ENCODE assay signal across 1 cellular context in genomic region chr17:38729886-38730525, GRCh38.
TF ChIP-seq lines count a peak whose summit lies in the region.

CISD3 (plus strand) TSS chr17:38730341; CDS start chr17:38730359, 18 bp downstream.

TF ChIP-seq in HepG2, 621 proteins besides CTCF, POLR2A, EP300 and RAD21 (continued from another document and continues in another):
- TF ChIP-seq, protein P1, sequence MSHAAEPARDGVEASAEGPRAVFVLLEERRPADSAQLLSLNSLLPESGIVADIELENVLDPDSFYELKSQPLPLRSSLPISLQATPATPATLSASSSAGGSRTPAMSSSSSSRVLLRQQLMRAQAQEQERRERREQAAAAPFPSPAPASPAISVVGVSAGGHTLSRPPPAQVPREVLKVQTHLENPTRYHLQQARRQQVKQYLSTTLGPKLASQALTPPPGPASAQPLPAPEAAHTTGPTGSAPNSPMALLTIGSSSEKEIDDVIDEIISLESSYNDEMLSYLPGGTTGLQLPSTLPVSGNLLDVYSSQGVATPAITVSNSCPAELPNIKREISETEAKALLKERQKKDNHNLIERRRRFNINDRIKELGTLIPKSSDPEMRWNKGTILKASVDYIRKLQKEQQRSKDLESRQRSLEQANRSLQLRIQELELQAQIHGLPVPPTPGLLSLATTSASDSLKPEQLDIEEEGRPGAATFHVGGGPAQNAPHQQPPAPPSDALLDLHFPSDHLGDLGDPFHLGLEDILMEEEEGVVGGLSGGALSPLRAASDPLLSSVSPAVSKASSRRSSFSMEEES (CRISPR knock-in tag; IDR thresholded peaks at IDR 0.05): no peak
- TF ChIP-seq ATAD3A (CRISPR knock-in tag; IDR thresholded peaks at IDR 0.05) (0 out of 2 replicates have a peak, but pooled peaks have one; percentile 42), SP2 (CRISPR knock-in tag; IDR thresholded peaks at IDR 0.05) (no peak; the same call in 1 of the 2 replicates), ZNF564 (CRISPR knock-in tag; IDR thresholded peaks at IDR 0.05) (no peak), XBP1 (CRISPR knock-in tag; IDR thresholded peaks at IDR 0.05) (no peak), BORCS8-MEF2B (CRISPR knock-in tag; IDR thresholded peaks at IDR 0.05) (no peak), CCDC6 (CRISPR knock-in tag; IDR thresholded peaks at IDR 0.05) (peak; percentile 81), ZZZ3 (CRISPR knock-in tag; IDR thresholded peaks at IDR 0.05; ENCODE audit: borderline replicate concordance) (no peak; the same call in 1 of the 2 replicates), MXD4 (CRISPR knock-in tag; IDR thresholded peaks at IDR 0.05) (peak; percentile 66; the same call in 1 of the 2 replicates), TAF15 (IDR thresholded peaks at IDR 0.05; ENCODE audit: low read depth, low read length, poor library complexity, severe bottlenecking) (no peak), RNF2 (conservative IDR thresholded peaks at IDR 0.05; ENCODE audit: low read depth) (peak; percentile 65), ZNF362 (CRISPR knock-in tag; IDR thresholded peaks at IDR 0.05; ENCODE audit: borderline replicate concordance) (no peak), ZFP82 (CRISPR knock-in tag; IDR thresholded peaks at IDR 0.05; ENCODE audit: borderline replicate concordance) (0 out of 2 replicates have a peak, but pooled peaks have one; percentile 91), ZBTB7B (CRISPR knock-in tag; IDR thresholded peaks at IDR 0.05) (no peak; the same call in 1 of the 2 replicates), YEATS4 (CRISPR knock-in tag; IDR thresholded peaks at IDR 0.05; ENCODE audit: borderline replicate concordance) (peak; percentile 85), MLLT10 (CRISPR knock-in tag; IDR thresholded peaks at IDR 0.05) (no peak), U2AF1 (optimal IDR thresholded peaks at IDR 0.05; ENCODE audit: low read depth, low read length) (no peak), NFIB (CRISPR knock-in tag; IDR thresholded peaks at IDR 0.05; ENCODE audit: borderline replicate concordance) (no peak), ZNF670 (CRISPR knock-in tag; IDR thresholded peaks at IDR 0.05; ENCODE audit: borderline replicate concordance) (no peak), ZNF713 (CRISPR knock-in tag; IDR thresholded peaks at IDR 0.05) (no peak), ZBTB42 (CRISPR knock-in tag; IDR thresholded peaks at IDR 0.05) (no peak), ZNF615 (CRISPR knock-in tag; IDR thresholded peaks at IDR 0.05; ENCODE audit: borderline replicate concordance) (no peak), JUN (CRISPR knock-in tag; IDR thresholded peaks at IDR 0.05) (no peak), ZNF256 (CRISPR knock-in tag; conservative IDR thresholded peaks at IDR 0.05) (no peak), SOX5 (CRISPR knock-in tag; IDR thresholded peaks at IDR 0.05; ENCODE audit: borderline replicate concordance) (no peak), NAIF1 (CRISPR knock-in tag; IDR thresholded peaks at IDR 0.05; ENCODE audit: borderline replicate concordance) (no peak), THYN1 (CRISPR knock-in tag; IDR thresholded peaks at IDR 0.05; ENCODE audit: borderline replicate concordance, low read depth) (no peak), ZSCAN29 (CRISPR knock-in tag; conservative IDR thresholded peaks at IDR 0.05) (no peak), FOXP1 (IDR thresholded peaks at IDR 0.05) (no peak), FOXP1 (CRISPR knock-in tag; IDR thresholded peaks at IDR 0.05) (no peak), ZFP36 (IDR thresholded peaks at IDR 0.05; ENCODE audit: borderline replicate concordance, low read depth, low read length, partially characterized antibody) (no peak), BRD4 (CRISPR knock-in tag; IDR thresholded peaks at IDR 0.05) (no peak), ZNF382 (CRISPR knock-in tag; IDR thresholded peaks at IDR 0.05; ENCODE audit: borderline replicate concordance) (no peak), ZNF350 (CRISPR knock-in tag; IDR thresholded peaks at IDR 0.05; ENCODE audit: borderline replicate concordance, low read depth) (no peak; the same call in 1 of the 2 replicates), SALL2 (CRISPR knock-in tag; IDR thresholded peaks at IDR 0.05) (peak; percentile 96), HOXD1 (CRISPR knock-in tag; IDR thresholded peaks at IDR 0.05) (0 out of 2 replicates have a peak, but pooled peaks have one; percentile 25), RXRA (CRISPR knock-in tag; IDR thresholded peaks at IDR 0.05) (peak; percentile 51; the same call in 1 of the 2 replicates), PPARG (CRISPR knock-in tag; conservative IDR thresholded peaks at IDR 0.05) (no peak), ZNF816 (CRISPR knock-in tag; IDR thresholded peaks at IDR 0.05; ENCODE audit: borderline replicate concordance) (peak; percentile 23; the same call in 1 of the 2 replicates), ATM (IDR thresholded peaks at IDR 0.05; ENCODE audit: borderline replicate concordance) (no peak), BRF2 (CRISPR knock-in tag; IDR thresholded peaks at IDR 0.05) (no peak), SP1 (IDR thresholded peaks at IDR 0.05) (no peak), SP1 (CRISPR knock-in tag; IDR thresholded peaks at IDR 0.05) (no peak; the same call in 1 of the 2 replicates), ZNF34 (CRISPR knock-in tag; IDR thresholded peaks at IDR 0.05; ENCODE audit: borderline replicate concordance) (peak; percentile 58; the same call in 1 of the 2 replicates), MAX (IDR thresholded peaks at IDR 0.05) (peak; percentile 69; the same call in 1 of the 2 replicates), KAT7 (CRISPR knock-in tag; IDR thresholded peaks at IDR 0.05; ENCODE audit: borderline replicate concordance) (no peak), FOXA3 (CRISPR knock-in tag; IDR thresholded peaks at IDR 0.05) (no peak), GABPB1 (CRISPR knock-in tag; IDR thresholded peaks at IDR 0.05) (peak; percentile 67), CAMTA2 (CRISPR knock-in tag; IDR thresholded peaks at IDR 0.05; ENCODE audit: borderline replicate concordance) (0 out of 2 replicates have a peak, but pooled peaks have one; percentile 77), HMG20B (CRISPR knock-in tag; conservative IDR thresholded peaks at IDR 0.05) (no peak), SOX13 (IDR thresholded peaks at IDR 0.05) (no peak), SOX13 (CRISPR knock-in tag; conservative IDR thresholded peaks at IDR 0.05 in 1 of 2, IDR thresholded peaks at IDR 0.05 in 1 of 2) (peak in 1 of 2 experiments; percentile 15; a peak in 1 of 4 replicates), PAF1 (CRISPR knock-in tag; IDR thresholded peaks at IDR 0.05) (no peak; the same call in 1 of the 2 replicates), POLR2G (IDR thresholded peaks at IDR 0.05; ENCODE audit: low read depth, low read length) (peak; percentile 67), FLYWCH1 (CRISPR knock-in tag; IDR thresholded peaks at IDR 0.05) (no peak), U2AF2 (IDR thresholded peaks at IDR 0.05; ENCODE audit: low read depth, low read length) (no peak), ZNF776 (CRISPR knock-in tag; IDR thresholded peaks at IDR 0.05) (peak; percentile 77; the same call in 1 of the 2 replicates), JDP2 (CRISPR knock-in tag; IDR thresholded peaks at IDR 0.05; ENCODE audit: borderline replicate concordance) (no peak), BCL6 (CRISPR knock-in tag; IDR thresholded peaks at IDR 0.05) (no peak), ZBTB2 (CRISPR knock-in tag; IDR thresholded peaks at IDR 0.05; ENCODE audit: low read depth) (peak; percentile 97), SKIL (CRISPR knock-in tag; IDR thresholded peaks at IDR 0.05; ENCODE audit: borderline replicate concordance) (no peak; the same call in 1 of the 2 replicates)
- TF ChIP-seq, protein P2, sequence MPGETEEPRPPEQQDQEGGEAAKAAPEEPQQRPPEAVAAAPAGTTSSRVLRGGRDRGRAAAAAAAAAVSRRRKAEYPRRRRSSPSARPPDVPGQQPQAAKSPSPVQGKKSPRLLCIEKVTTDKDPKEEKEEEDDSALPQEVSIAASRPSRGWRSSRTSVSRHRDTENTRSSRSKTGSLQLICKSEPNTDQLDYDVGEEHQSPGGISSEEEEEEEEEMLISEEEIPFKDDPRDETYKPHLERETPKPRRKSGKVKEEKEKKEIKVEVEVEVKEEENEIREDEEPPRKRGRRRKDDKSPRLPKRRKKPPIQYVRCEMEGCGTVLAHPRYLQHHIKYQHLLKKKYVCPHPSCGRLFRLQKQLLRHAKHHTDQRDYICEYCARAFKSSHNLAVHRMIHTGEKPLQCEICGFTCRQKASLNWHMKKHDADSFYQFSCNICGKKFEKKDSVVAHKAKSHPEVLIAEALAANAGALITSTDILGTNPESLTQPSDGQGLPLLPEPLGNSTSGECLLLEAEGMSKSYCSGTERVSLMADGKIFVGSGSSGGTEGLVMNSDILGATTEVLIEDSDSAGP (CRISPR knock-in tag; IDR thresholded peaks at IDR 0.05; ENCODE audit: borderline replicate concordance): no peak; the same call in 1 of the 2 replicates
- TF ChIP-seq, protein P3, sequence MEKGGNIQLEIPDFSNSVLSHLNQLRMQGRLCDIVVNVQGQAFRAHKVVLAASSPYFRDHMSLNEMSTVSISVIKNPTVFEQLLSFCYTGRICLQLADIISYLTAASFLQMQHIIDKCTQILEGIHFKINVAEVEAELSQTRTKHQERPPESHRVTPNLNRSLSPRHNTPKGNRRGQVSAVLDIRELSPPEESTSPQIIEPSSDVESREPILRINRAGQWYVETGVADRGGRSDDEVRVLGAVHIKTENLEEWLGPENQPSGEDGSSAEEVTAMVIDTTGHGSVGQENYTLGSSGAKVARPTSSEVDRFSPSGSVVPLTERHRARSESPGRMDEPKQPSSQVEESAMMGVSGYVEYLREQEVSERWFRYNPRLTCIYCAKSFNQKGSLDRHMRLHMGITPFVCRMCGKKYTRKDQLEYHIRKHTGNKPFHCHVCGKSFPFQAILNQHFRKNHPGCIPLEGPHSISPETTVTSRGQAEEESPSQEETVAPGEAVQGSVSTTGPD (CRISPR knock-in tag; IDR thresholded peaks at IDR 0.05): no peak
- TF ChIP-seq, protein P4, sequence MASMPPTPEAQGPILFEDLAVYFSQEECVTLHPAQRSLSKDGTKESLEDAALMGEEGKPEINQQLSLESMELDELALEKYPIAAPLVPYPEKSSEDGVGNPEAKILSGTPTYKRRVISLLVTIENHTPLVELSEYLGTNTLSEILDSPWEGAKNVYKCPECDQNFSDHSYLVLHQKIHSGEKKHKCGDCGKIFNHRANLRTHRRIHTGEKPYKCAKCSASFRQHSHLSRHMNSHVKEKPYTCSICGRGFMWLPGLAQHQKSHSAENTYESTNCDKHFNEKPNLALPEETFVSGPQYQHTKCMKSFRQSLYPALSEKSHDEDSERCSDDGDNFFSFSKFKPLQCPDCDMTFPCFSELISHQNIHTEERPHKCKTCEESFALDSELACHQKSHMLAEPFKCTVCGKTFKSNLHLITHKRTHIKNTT (CRISPR knock-in tag; IDR thresholded peaks at IDR 0.05): no peak
